Comparison of ENCODE assay signal across 18 cellular contexts in genomic region chr1:182185147-182185546, GRCh38.
"Had no signal": no experiment of that assay in that cellular context is flagged by ENCODE, and none has a peak within 500 bp of the region (broad histone marks: within the 10 kb centered on the region; RNA-seq: fewer than 3 reads in every experiment).

No MANE protein-coding gene starts in this region.

- H3K36me3 Mint-ChIP-seq: natural killer cell; stimulated activated memory B cell treated with anti-CD40 and anti-IgM and Interleukin-4, amounts not matched to agents 10 μg/mL and 1 μg/mL and 100 μg/mL, for 72 hours had no signal

- H3K9me3 Mint-ChIP-seq: activated naive CD4-positive, alpha-beta T cell treated with anti-CD3 and anti-CD28 coated beads for 36 hours; activated naive CD8-positive, alpha-beta T cell treated with anti-CD3 and anti-CD28 coated beads, Interleukin-2, amount 50 U/mL, for 24 hours; natural killer cell; stimulated activated memory B cell treated with anti-CD40 and anti-IgM and Interleukin-4, amounts not matched to agents 10 μg/mL and 1 μg/mL and 100 μg/mL, for 72 hours had no signal

- H3K4me3 ChIP-seq: tibial artery, uterus had no signal

- ATAC-seq: activated naive CD8-positive, alpha-beta T cell treated with anti-CD3 and anti-CD28 coated beads, Interleukin-2, amount 50 U/mL, for 24 hours; foreskin keratinocyte; natural killer cell; stimulated activated memory B cell treated with anti-CD40 and anti-IgM and Interleukin-4, amounts not matched to agents 10 μg/mL and 1 μg/mL and 100 μg/mL, for 72 hours had no signal

- H3K27me3 ChIP-seq: foreskin keratinocyte, uterus had no signal

- H3K27ac ChIP-seq: tibial artery, uterus had no signal

- H3K4me1 ChIP-seq: uterus had no signal

- H3K4me3 Mint-ChIP-seq: activated naive CD4-positive, alpha-beta T cell treated with anti-CD3 and anti-CD28 coated beads for 36 hours; activated naive CD8-positive, alpha-beta T cell treated with anti-CD3 and anti-CD28 coated beads, Interleukin-2, amount 50 U/mL, for 24 hours; dendritic cell treated with granulocyte-macrophage colony-stimulating factor and Interleukin-4, amounts not matched to agents 40 ng/mL and 50 ng/mL, for 4 days; natural killer cell; stimulated activated memory B cell treated with anti-CD40 and anti-IgM and Interleukin-4, amounts not matched to agents 10 μg/mL and 1 μg/mL and 100 μg/mL, for 72 hours had no signal

- H3K27ac Mint-ChIP-seq: activated naive CD4-positive, alpha-beta T cell treated with anti-CD3 and anti-CD28 coated beads for 36 hours; activated naive CD8-positive, alpha-beta T cell treated with anti-CD3 and anti-CD28 coated beads, Interleukin-2, amount 50 U/mL, for 24 hours; dendritic cell treated with granulocyte-macrophage colony-stimulating factor and Interleukin-4, amounts not matched to agents 40 ng/mL and 50 ng/mL, for 4 days; natural killer cell; stimulated activated memory B cell treated with anti-CD40 and anti-IgM and Interleukin-4, amounts not matched to agents 10 μg/mL and 1 μg/mL and 100 μg/mL, for 72 hours had no signal

- H3K27me3 Mint-ChIP-seq: dendritic cell treated with granulocyte-macrophage colony-stimulating factor and Interleukin-4, amounts not matched to agents 40 ng/mL and 50 ng/mL, for 4 days had no signal

- DNase-seq: activated CD4-positive, CD25-positive, alpha-beta regulatory T cell treated with anti-CD3 and anti-CD28 coated beads, Interleukin-2, amount 50 U/mL, for 72 hours; activated naive CD4-positive, alpha-beta T cell treated with anti-CD3 and anti-CD28 coated beads for 36 hours; activated naive CD8-positive, alpha-beta T cell treated with anti-CD3 and anti-CD28 coated beads, Interleukin-2, amount 50 U/mL, for 24 hours; activated T-cell treated with anti-CD3 and anti-CD28 coated beads for 4 hours; aorta; cerebellar nuclear complex; effector memory CD4-positive, alpha-beta T cell; foreskin keratinocyte; glutamatergic neuron; kidney glomerular epithelial cell; mesendoderm; natural killer cell; posterior cingulate gyrus; retina; tibial artery; uterus had no signal

- H3K9me3 ChIP-seq: tibial artery, uterus had no signal

- H3K4me1 Mint-ChIP-seq: activated naive CD8-positive, alpha-beta T cell treated with anti-CD3 and anti-CD28 coated beads, Interleukin-2, amount 50 U/mL, for 24 hours; natural killer cell; stimulated activated memory B cell treated with anti-CD40 and anti-IgM and Interleukin-4, amounts not matched to agents 10 μg/mL and 1 μg/mL and 100 μg/mL, for 72 hours had no signal

- H3K36me3 ChIP-seq: tibial artery, uterus had no signal
